Comparison of ENCODE assay signal across 22 cellular contexts in genomic region chr12:45572114-45572513, GRCh38.
DNase-seq lines count a peak whose midpoint lies in the region; ATAC-seq, FAIRE-seq and TF ChIP-seq lines count a peak whose summit lies in the region.
"Had no signal": no experiment of that assay in that cellular context is flagged by ENCODE, and none has a peak within 500 bp of the region (broad histone marks: within the 10 kb centered on the region; RNA-seq: fewer than 3 reads in every experiment).

No MANE protein-coding gene starts in this region.

- no peak overlapping the region for H3K9ac ChIP-seq in mammary epithelial cell (ENCODE audit: insufficient read depth, low read length)

- DNase-seq in breast epithelium (ENCODE audit: low spot score in 2 of 2) (no peak), mammary epithelial cell (no peak), epithelial cell of prostate (ENCODE audit: low read depth, low spot score) (peak; percentile 22), pancreas (no peak), ascending aorta (ENCODE audit: low spot score in 2 of 2) (no peak), right cardiac atrium (no peak)
- DNase-seq: DMS79 treated with DMSO at 0.1 percent for 48 hours, H7, NCI-H1092, NCI-H1436, NCI-H2029, NCI-H2227 treated with DMSO at 0.1 percent for 48 hours, NCI-H524, SJCRH30 had no signal

- H3K4me3 ChIP-seq in breast epithelium (no peak overlapping the region), mammary epithelial cell (replicated peaks in 1 of 3; ENCODE audit: insufficient read depth in 1 of 3, low read depth in 2 of 3, low read length in 3 of 3) (no peak overlapping the region), pancreas (no peak overlapping the region), ascending aorta (no peak overlapping the region), right cardiac atrium (ENCODE audit: low read length) (no peak overlapping the region)
- H3K4me3 ChIP-seq: A549, GM12878, K562, SJCRH30 had no signal

- peak overlapping the region; percentile 41 to 62 for H3K27ac ChIP-seq in breast epithelium
- H3K27ac ChIP-seq in mammary epithelial cell (ENCODE audit: insufficient read depth, low read depth, low read length), result no peak overlapping the region
- H3K27ac ChIP-seq in epithelial cell of prostate, result no peak overlapping the region
- peak overlapping the region in 1 of 4 donors; percentile 27 for H3K27ac ChIP-seq in pancreas
- H3K27ac ChIP-seq in ascending aorta, result no peak overlapping the region
- no peak overlapping the region for H3K27ac ChIP-seq in right cardiac atrium (ENCODE audit: low read length)
- H3K27ac ChIP-seq: A549, SJCRH30 had no signal

- H2AFZ ChIP-seq in mammary epithelial cell (ENCODE audit: low read depth, low read length), result no peak overlapping the region

- no peak overlapping the region for H3K4me2 ChIP-seq in mammary epithelial cell (ENCODE audit: insufficient read depth, low read depth, low read length)
- H3K4me2 ChIP-seq: A549 had no signal

- TF ChIP-seq POLR2A in breast epithelium (IDR thresholded peaks at IDR 0.05), result no peak

- no TSS peak for BruUV-seq in mammary epithelial cell (replicated peaks; lab: Mats Ljungman, UMichigan)

- intact Hi-C loops in breast epithelium (cut with DNase I; ENCODE audit: low total_unique reads), result no loop called here
- intact Hi-C loops in mammary epithelial cell (cut with micrococcal nuclease), result no loop called here
- intact Hi-C loops in pancreas (cut with DNase I), result no loop called here
- intact Hi-C loops in ascending aorta (cut with DNase I), result no loop called here
- intact Hi-C loops in right cardiac atrium (cut with DNase I), result no loop called here

- dilution Hi-C loops in mammary epithelial cell (cut with HindIII; ENCODE audit: low sequenced_read_pairs), result no loop called here

- H3K36me3 ChIP-seq in breast epithelium, result no peaks in the 10 kb centered on the region
- no peaks in the 10 kb centered on the region for H3K36me3 ChIP-seq in mammary epithelial cell (ENCODE audit: insufficient read depth, low read length)
- no peaks in the 10 kb centered on the region for H3K36me3 ChIP-seq in pancreas
- H3K36me3 ChIP-seq in ascending aorta, result no peaks in the 10 kb centered on the region
- H3K36me3 ChIP-seq: SJCRH30 had no signal

- H4K20me1 ChIP-seq in mammary epithelial cell (ENCODE audit: insufficient read depth, low read length), result no peaks in the 10 kb centered on the region

- peak in 3 of 4 donors; percentile 59 to 85 (median 67) for ATAC-seq in pancreas
- no peak for ATAC-seq in activated T-helper 17 cell treated with anti-CD3 and anti-CD28 coated beads, Interleukin-2, amount 50 U/mL, for 72 hours (replicated peaks)
- no peak for ATAC-seq in right cardiac atrium
- ATAC-seq: A549, GM12878, HepG2, K562 had no signal

- H3K79me2 ChIP-seq in mammary epithelial cell (ENCODE audit: insufficient read depth, low read length), result no peaks in the 10 kb centered on the region

- no peaks in the 10 kb centered on the region for H3K4me1 Mint-ChIP-seq in activated T-helper 17 cell treated with anti-CD3 and anti-CD28 coated beads, Interleukin-2, amount 50 U/mL, for 72 hours

- no peaks in the 10 kb centered on the region for H3K36me3 Mint-ChIP-seq in activated T-helper 17 cell treated with anti-CD3 and anti-CD28 coated beads, Interleukin-2, amount 50 U/mL, for 72 hours (ENCODE audit: low read depth)
- H3K36me3 Mint-ChIP-seq: CD14-positive monocyte had no signal

- WGBS in mammary epithelial cell (ENCODE audit: low coverage, missing lambda C conversion rate), result 94% methylated on average over 1 of the region's 1 CpG
- 19 to 25% methylated on average over 1 of the region's 1 CpG for WGBS in pancreas, 2 donors
- 95% methylated on average over 1 of the region's 1 CpG for WGBS in right cardiac atrium

- H3K27ac Mint-ChIP-seq in activated T-helper 17 cell treated with anti-CD3 and anti-CD28 coated beads, Interleukin-2, amount 50 U/mL, for 72 hours, result no peak overlapping the region
- H3K27ac Mint-ChIP-seq: B cell, CD14-positive monocyte had no signal

- no peak for FAIRE-seq in pancreas (lab: Jason Lieb, UNC)
- FAIRE-seq: A549, GM12878, HepG2, K562, RCC 7860 had no signal

- TF ChIP-seq CTCF in breast epithelium (IDR thresholded peaks at IDR 0.05) (no peak), mammary epithelial cell (conservative IDR thresholded peaks at IDR 0.05 in 1 of 2, IDR thresholded peaks at IDR 0.05 in 1 of 2; ENCODE audit: extremely low read depth in 1 of 2, insufficient read depth in 1 of 2, low read depth in 1 of 2, low read length in 2 of 2) (no peak), pancreas (IDR thresholded peaks at IDR 0.05) (no peak), ascending aorta (IDR thresholded peaks at IDR 0.05) (no peak)

- in situ Hi-C loops in mammary epithelial cell (cut with MboI; ENCODE audit: low sequenced_read_pairs in 2 of 2), result no loop called here

- CTCF ChIA-PET in mammary epithelial cell (lab: Charles Lee; ENCODE audit: low non-redundant PET), result no interaction called here

- H3K4me1 ChIP-seq in breast epithelium (peaks cover 0 to 4% of the 10 kb centered on the region in 2 donors), mammary epithelial cell (ENCODE audit: insufficient read depth, low read length) (no peaks in the 10 kb centered on the region), pancreas (peaks cover 0 to 4% (median 2%) of the 10 kb centered on the region in 3 donors), ascending aorta (no peaks in the 10 kb centered on the region), right cardiac atrium (ENCODE audit: control insufficient read depth, insufficient read depth, low read length) (no peaks in the 10 kb centered on the region)
- H3K4me1 ChIP-seq: A549, SJCRH30 had no signal

- no peaks in the 10 kb centered on the region for H3K9me3 ChIP-seq in breast epithelium
- H3K9me3 ChIP-seq in mammary epithelial cell (replicated peaks; ENCODE audit: insufficient read depth, low read length), result no peaks in the 10 kb centered on the region
- no peaks in the 10 kb centered on the region for H3K9me3 ChIP-seq in pancreas
- H3K9me3 ChIP-seq in ascending aorta, result no peaks in the 10 kb centered on the region
- H3K9me3 ChIP-seq in right cardiac atrium (ENCODE audit: control insufficient read depth, low read length), result no peaks in the 10 kb centered on the region
- H3K9me3 ChIP-seq: A549, SJCRH30 had no signal

- no peak overlapping the region for H3K4me3 Mint-ChIP-seq in activated T-helper 17 cell treated with anti-CD3 and anti-CD28 coated beads, Interleukin-2, amount 50 U/mL, for 72 hours
- H3K4me3 Mint-ChIP-seq: B cell, CD14-positive monocyte had no signal

- H3K27me3 ChIP-seq in breast epithelium, result no peaks in the 10 kb centered on the region
- no peaks in the 10 kb centered on the region for H3K27me3 ChIP-seq in mammary epithelial cell (ENCODE audit: insufficient read depth, low read length)
- no peaks in the 10 kb centered on the region for H3K27me3 ChIP-seq in pancreas
- H3K27me3 ChIP-seq in ascending aorta, result no peaks in the 10 kb centered on the region
- H3K27me3 ChIP-seq in right cardiac atrium (ENCODE audit: control insufficient read depth, insufficient read depth), result no peaks in the 10 kb centered on the region
- H3K27me3 ChIP-seq: SJCRH30 had no signal

- no peaks in the 10 kb centered on the region for H3K9me3 Mint-ChIP-seq in activated T-helper 17 cell treated with anti-CD3 and anti-CD28 coated beads, Interleukin-2, amount 50 U/mL, for 72 hours
- H3K9me3 Mint-ChIP-seq: CD14-positive monocyte had no signal

- peaks cover 4% of the 10 kb centered on the region for H3K27me3 Mint-ChIP-seq in activated T-helper 17 cell treated with anti-CD3 and anti-CD28 coated beads, Interleukin-2, amount 50 U/mL, for 72 hours

Comparison
In these comparisons a context has a peak if more than half of its experiments do, and no peak if none do; other contexts are left out.
1. H3K27ac ChIP-seq: peak in breast epithelium (2 of 2); none in mammary epithelial cell (single experiment), epithelial cell of prostate (single experiment), ascending aorta (0 of 2) and right cardiac atrium (single experiment).
2. ATAC-seq: peak in pancreas (3 of 4); none in activated T-helper 17 cell treated with anti-CD3 and anti-CD28 coated beads, Interleukin-2, amount 50 U/mL, for 72 hours (single experiment) and right cardiac atrium (0 of 2).